In genomic region chr19:18726417-18726767, GRCh38 we compare ENCODE assay signal across 21 cellular contexts. TPM values are rescaled to one million over a fixed set of nuclear protein-coding genes. Genes with fewer than 3 reads are reported as not detected.
DNase-seq lines count a peak whose midpoint lies in the region; ATAC-seq and TF ChIP-seq lines count a peak whose summit lies in the region.
"Had no signal": no experiment of that assay in that cellular context is flagged by ENCODE, and none has a peak within 500 bp of the region (broad histone marks: within the 10 kb centered on the region; RNA-seq: fewer than 3 reads in every experiment).

No MANE protein-coding gene starts in this region.

- H3K27me3 Mint-ChIP-seq in endodermal cell (ENCODE audit: insufficient read depth) = no peaks in the 10 kb centered on the region
- H3K27me3 Mint-ChIP-seq in nephron progenitor cell (ENCODE audit: low read depth, poor library complexity) = peaks cover 8% of the 10 kb centered on the region

- no peak overlapping the region for H3K9ac ChIP-seq in BLaER1
- no peak overlapping the region for H3K9ac ChIP-seq in endodermal cell (ENCODE audit: extremely low read depth, low read length, poor library complexity, severe bottlenecking)

- 97 to 100% methylated on average over 1 to 3 of the region's 3 CpGs for WGBS in endodermal cell (ENCODE audit: insufficient coverage in 1 of 2, insufficient read length in 1 of 2), 2 experiments

- H3K27ac Mint-ChIP-seq in endodermal cell (no peak overlapping the region), nephron progenitor cell (peak overlapping the region; percentile 93)

- H3K4me2 ChIP-seq in BLaER1 = peak overlapping the region; percentile 44

- no peak for ATAC-seq in esophagus mucosa
- ATAC-seq in GM21737 (IDR thresholded peaks at IDR 0.05; ENCODE audit: unreplicated experiment) = no peak
- ATAC-seq: SK-N-SH treated with all-trans-retinoic acid at 6 μM for 48 hours had no signal

- peaks cover 9% of the 10 kb centered on the region for H3K36me3 Mint-ChIP-seq in endodermal cell (ENCODE audit: low read depth)
- peaks cover 19% of the 10 kb centered on the region for H3K36me3 Mint-ChIP-seq in nephron progenitor cell (ENCODE audit: low read depth)

- H3K27ac ChIP-seq in BLaER1 = 0 out of 2 replicates have a peak overlapping the region, but pooled peaks have one; percentile 26
- peak overlapping the region; percentile 17 for H3K27ac ChIP-seq in endodermal cell (ENCODE audit: low read depth, low read length)
- H3K27ac ChIP-seq: HL-60, SJCRH30 had no signal

- H3K4me1 Mint-ChIP-seq in endodermal cell = peaks cover 8% of the 10 kb centered on the region
- peaks cover 54% of the 10 kb centered on the region for H3K4me1 Mint-ChIP-seq in nephron progenitor cell

- H3K9me3 ChIP-seq in BLaER1 (no peaks in the 10 kb centered on the region), endodermal cell (ENCODE audit: control insufficient read depth, low read length) (no peaks in the 10 kb centered on the region)
- H3K9me3 ChIP-seq: BE2C, HAP-1, SJCRH30 had no signal

- H3K36me3 ChIP-seq in BLaER1 (peaks cover 13% of the 10 kb centered on the region; the same call in 1 of the 2 replicates), endodermal cell (ENCODE audit: control insufficient read depth, insufficient read depth, low read length) (peaks cover 6% of the 10 kb centered on the region)
- H3K36me3 ChIP-seq: HAP-1, SJCRH30 had no signal

- peak; percentile 64 for DNase-seq in NCI-H82 (lab: John Stamatoyannopoulos, UW)
- DNase-seq in NCI-H82 treated with DMSO at 0.1 percent for 48 hours (lab: John Stamatoyannopoulos, UW; ENCODE audit: unreplicated experiment) = no peak
- DNase-seq in endodermal cell = no peak
- no peak for DNase-seq in nephron progenitor cell
- DNase-seq in NCI-H1417 treated with DMSO at 0.1 percent for 48 hours (lab: John Stamatoyannopoulos, UW) = no peak
- DNase-seq: 8988T, ACHN, DMS153, GOT3, NCI-H1048, NCI-H1694 treated with DMSO at 0.1 percent for 48 hours, NCI-H2081, NCI-H226 had no signal

- no peak overlapping the region for H3K4me3 Mint-ChIP-seq in endodermal cell
- no peak overlapping the region for H3K4me3 Mint-ChIP-seq in nephron progenitor cell

- TF ChIP-seq CTCF in endodermal cell (conservative IDR thresholded peaks at IDR 0.05) (no peak), nephron progenitor cell (IDR thresholded peaks at IDR 0.05) (no peak)

- H3K4me1 ChIP-seq in BLaER1 = peaks cover 53% of the 10 kb centered on the region
- H3K4me1 ChIP-seq in endodermal cell (ENCODE audit: control insufficient read depth, insufficient read depth, low read length) = peaks cover 10% of the 10 kb centered on the region
- H3K4me1 ChIP-seq: HAP-1 had no signal

- no peaks in the 10 kb centered on the region for H3K9me3 Mint-ChIP-seq in endodermal cell
- H3K9me3 Mint-ChIP-seq in nephron progenitor cell = no peaks in the 10 kb centered on the region

- H3K27me3 ChIP-seq in BLaER1 (no peaks in the 10 kb centered on the region), endodermal cell (ENCODE audit: control insufficient read depth, insufficient read depth, low read length, poor library complexity, severe bottlenecking) (no peaks in the 10 kb centered on the region)
- H3K27me3 ChIP-seq: BE2C, SJCRH30 had no signal

- peaks cover 55% of the 10 kb centered on the region for H4K20me1 ChIP-seq in BLaER1

- H3K4me3 ChIP-seq in BLaER1 = no peak overlapping the region
- no peak overlapping the region for H3K4me3 ChIP-seq in endodermal cell (ENCODE audit: low read length)
- H3K4me3 ChIP-seq: HAP-1, SJCRH30 had no signal

RNA-seq across cellular contexts. Expression of gene CRTC1, which starts 42.9 kb away (rescaled TPM):
- total RNA-seq in endodermal cell = 10 to 100 TPM; 26.6 to 29.7 TPM
- 20.4 TPM for polyA plus RNA-seq in endodermal cell (2013, experiment 1 of 2)
- 17.5 TPM for polyA plus RNA-seq in endodermal cell (2013, experiment 2 of 2)
- 4.0 TPM for total RNA-seq in esophagus mucosa
